In genomic region chr22:37484115-37485005, GRCh38 we compare ENCODE assay signal across 8 cellular contexts. TPM values are rescaled to one million over a fixed set of nuclear protein-coding genes. Genes with fewer than 3 reads are reported as not detected.
DNase-seq lines count a peak whose midpoint lies in the region; TF ChIP-seq lines count a peak whose summit lies in the region.

No MANE protein-coding gene starts in this region.

- POLR2A ChIA-PET in activated CD4-positive, alpha-beta T cell treated with anti-CD3 and anti-CD28 coated beads, Interleukin-2, amount 10 ng/mL, durations not matched to agents 7 days and 5 days (lab: Charles Lee), result interaction anchor here (0.6 kb wide), 1 partner anchor 708 kb away, joined by 3 read pairs; the partner anchor contains the start of gene IFT27
- POLR2A ChIA-PET in PC-9 (lab: Charles Lee; ENCODE audit: unreplicated experiment), result no interaction called here

- peak overlapping the region; percentile 93 for H3K27ac Mint-ChIP-seq in activated CD4-positive, alpha-beta T cell treated with anti-CD3 and anti-CD28 coated beads, Interleukin-2, amount 10 ng/mL, durations not matched to agents 7 days and 5 days

- H3K36me3 Mint-ChIP-seq in activated CD4-positive, alpha-beta T cell treated with anti-CD3 and anti-CD28 coated beads, Interleukin-2, amount 10 ng/mL, durations not matched to agents 7 days and 5 days (ENCODE audit: low read depth), result peaks cover 39% of the 10 kb centered on the region

- no TSS peak for BruUV-seq in PC-9 (replicated peaks; lab: Mats Ljungman, UMichigan)

- no peak overlapping the region for H3K27ac ChIP-seq in tibial artery
- H3K27ac ChIP-seq in PC-9, result no peak overlapping the region
- H3K27ac ChIP-seq in ovary, result no peak overlapping the region

- no peaks in the 10 kb centered on the region for H3K9me2 ChIP-seq in PC-9 (ENCODE audit: insufficient read depth)

- H3K27me3 ChIP-seq in tibial artery, result peaks cover 0 to 86% of the 10 kb centered on the region in 2 donors
- H3K27me3 ChIP-seq in PC-9 (ENCODE audit: insufficient read depth, low read depth), result no peaks in the 10 kb centered on the region
- H3K27me3 ChIP-seq in ovary, result no peaks in the 10 kb centered on the region

- no peaks in the 10 kb centered on the region for H4K20me1 ChIP-seq in PC-9 (ENCODE audit: insufficient read depth)

- H3K36me3 ChIP-seq in tibial artery (no peaks in the 10 kb centered on the region), PC-9 (ENCODE audit: low read depth) (no peaks in the 10 kb centered on the region), ovary (no peaks in the 10 kb centered on the region)

- no peak for TF ChIP-seq POLR2A in ovary (IDR thresholded peaks at IDR 0.05)

- TF ChIP-seq EP300 in ovary (IDR thresholded peaks at IDR 0.05), result no peak

- no peak overlapping the region for H2AFZ ChIP-seq in PC-9

- WGBS in ovary, 3 donors, result 52 to 71% (median 68%) methylated on average over 34 to 35 of the region's 35 CpGs

- H3F3A ChIP-seq in PC-9 (ENCODE audit: insufficient read depth, low read depth), result peaks cover 20% of the 10 kb centered on the region; the same call in 1 of the 2 replicates

- intact Hi-C loops in tibial artery (cut with DNase I; ENCODE audit: low total_unique reads), result no loop called here
- intact Hi-C loops in PC-9 (cut with micrococcal nuclease; ENCODE audit: unreplicated experiment), result no loop called here
- intact Hi-C loops in ovary (cut with DNase I), result loop anchor here in 1 of 4 donors (10.0 kb wide), 1 partner anchor 170 kb away; no protein-coding TSS in a partner anchor

- CTCF ChIA-PET in activated CD4-positive, alpha-beta T cell treated with anti-CD3 and anti-CD28 coated beads, Interleukin-2, amount 10 ng/mL, durations not matched to agents 7 days and 5 days (lab: Charles Lee), result interaction anchor here (0.5 to 3.4 kb wide), 4 partner anchors 12 to 291 kb away, joined by 3 to 14 read pairs (median 8); no protein-coding TSS in a partner anchor
- CTCF ChIA-PET in PC-9 (lab: Charles Lee), result no interaction called here

- H3K4me3 ChIP-seq in tibial artery, result peak overlapping the region; percentile 41 to 46
- no peak overlapping the region for H3K4me3 ChIP-seq in PC-9
- H3K4me3 ChIP-seq in ovary, result no peak overlapping the region

- H3K79me2 ChIP-seq in PC-9 (ENCODE audit: low read depth), result no peaks in the 10 kb centered on the region

- no peaks in the 10 kb centered on the region for H3K9me3 ChIP-seq in tibial artery
- H3K9me3 ChIP-seq in PC-9 (ENCODE audit: insufficient read depth, low read depth), result no peaks in the 10 kb centered on the region
- no peaks in the 10 kb centered on the region for H3K9me3 ChIP-seq in ovary

- H3K9me3 Mint-ChIP-seq in activated CD4-positive, alpha-beta T cell treated with anti-CD3 and anti-CD28 coated beads, Interleukin-2, amount 10 ng/mL, durations not matched to agents 7 days and 5 days, result no peaks in the 10 kb centered on the region

- peak overlapping the region; percentile 88 for H3K4me3 Mint-ChIP-seq in activated CD4-positive, alpha-beta T cell treated with anti-CD3 and anti-CD28 coated beads, Interleukin-2, amount 10 ng/mL, durations not matched to agents 7 days and 5 days

- no peak for TF ChIP-seq CTCF in tibial artery (IDR thresholded peaks at IDR 0.05)
- no peak for TF ChIP-seq CTCF in PC-9 (conservative IDR thresholded peaks at IDR 0.05)
- no peak for TF ChIP-seq CTCF in ovary (IDR thresholded peaks at IDR 0.05)

- H3K4me1 ChIP-seq in tibial artery (peaks cover 0 to 22% (median 13%) of the 10 kb centered on the region in 4 donors), PC-9 (replicated peaks; ENCODE audit: insufficient read depth) (no peaks in the 10 kb centered on the region), ovary (ENCODE audit: insufficient read depth) (no peaks in the 10 kb centered on the region)

- peak; percentile 97 for DNase-seq in CMK (ENCODE audit: low read depth)
- DNase-seq in HUDEP-2 (lab: John Stamatoyannopoulos, UW; ENCODE audit: unreplicated experiment in 76 of 76), result peak in 64 of 76 experiments; percentile 12 to 75 (median 49)
- peak; percentile 90 for DNase-seq in activated CD4-positive, alpha-beta T cell treated with anti-CD3 and anti-CD28 coated beads, Interleukin-2, amount 10 ng/mL, durations not matched to agents 7 days and 5 days
- DNase-seq in effector CD8-positive, alpha-beta T cell (lab: John Stamatoyannopoulos, UW), result peak; percentile 56
- peak; percentile 71 for DNase-seq in pons (ENCODE audit: low spot score)
- peak; percentile 77 to 85 for DNase-seq in tibial artery
- no peak for DNase-seq in PC-9
- no peak for DNase-seq in ovary

- H3K27me3 Mint-ChIP-seq in activated CD4-positive, alpha-beta T cell treated with anti-CD3 and anti-CD28 coated beads, Interleukin-2, amount 10 ng/mL, durations not matched to agents 7 days and 5 days, result no peaks in the 10 kb centered on the region

- peaks cover 59% of the 10 kb centered on the region for H3K4me1 Mint-ChIP-seq in activated CD4-positive, alpha-beta T cell treated with anti-CD3 and anti-CD28 coated beads, Interleukin-2, amount 10 ng/mL, durations not matched to agents 7 days and 5 days

- no peak overlapping the region for H3K4me2 ChIP-seq in PC-9

RNA-seq across cellular contexts. Expression of gene MFNG, which starts 1.8 kb away (rescaled TPM):
- total RNA-seq in activated CD4-positive, alpha-beta T cell treated with anti-CD3 and anti-CD28 coated beads, Interleukin-2, amount 10 ng/mL, durations not matched to agents 7 days and 5 days, result 100 to 1,000 TPM; 218 to 219 TPM
- 26.0 and 28.1 TPM in 2 replicates for total RNA-seq in PC-9 (2021)
- total RNA-seq in ovary, result 10 to 100 TPM in 1 of 7 donors, 1 to 10 TPM in 6; 4.4 to 11.1 (median 7.1) TPM
- 1 to 10 TPM; 4.7 to 7.1 TPM for polyA plus RNA-seq in ovary

RNA-seq across cellular contexts. Expression of gene CARD10, which starts 34.9 kb away (rescaled TPM):
- total RNA-seq in activated CD4-positive, alpha-beta T cell treated with anti-CD3 and anti-CD28 coated beads, Interleukin-2, amount 10 ng/mL, durations not matched to agents 7 days and 5 days, result not detected
- total RNA-seq in PC-9 (2021) (63.9 and 76.7 TPM in 2 replicates), ovary (10 to 100 TPM in 4 of 7 donors, 1 to 10 TPM in 3; 4.8 to 13.6 (median 10.1) TPM)
- 1 to 10 TPM in 1 of 2 donors, under 1 TPM in 1; 0.72 to 7.9 TPM for polyA plus RNA-seq in ovary

RNA-seq across cellular contexts. Expression of gene ELFN2, which starts 57.1 kb away (rescaled TPM):
- total RNA-seq in activated CD4-positive, alpha-beta T cell treated with anti-CD3 and anti-CD28 coated beads, Interleukin-2, amount 10 ng/mL, durations not matched to agents 7 days and 5 days, result under 1 TPM; 0.10 to 0.23 TPM
- 30.8 and 36.6 TPM in 2 replicates for total RNA-seq in PC-9 (2021)
- total RNA-seq in ovary, result under 1 TPM in 2 of 7 donors, not detected in 5; 0.02 to 0.03 TPM
- under 1 TPM; 0.01 to 0.05 TPM for polyA plus RNA-seq in ovary

Comparison
In these comparisons a context has a peak if more than half of its experiments do, and no peak if none do; other contexts are left out.
1. DNase-seq: peak in CMK (single experiment), HUDEP-2 (64 of 76), activated CD4-positive, alpha-beta T cell treated with anti-CD3 and anti-CD28 coated beads, Interleukin-2, amount 10 ng/mL, durations not matched to agents 7 days and 5 days (single experiment), effector CD8-positive, alpha-beta T cell (single experiment), pons (single experiment) and tibial artery (2 of 2); none in PC-9 (0 of 2) and ovary (0 of 5).
2. H3K4me3 ChIP-seq: peak in tibial artery (2 of 2); none in PC-9 (single experiment) and ovary (single experiment).
3. RNA of gene CARD10, which starts 34.9 kb away (total RNA-seq): 63.9 to 76.7 TPM in PC-9 and 4.8 to 13.6 TPM in ovary; not detected in activated CD4-positive, alpha-beta T cell treated with anti-CD3 and anti-CD28 coated beads, Interleukin-2, amount 10 ng/mL, durations not matched to agents 7 days and 5 days; every median in the first group is over 4 times any median in the second.
4. RNA of gene ELFN2, which starts 57.1 kb away (total RNA-seq): 30.8 to 36.6 TPM in PC-9; 0.10 to 0.23 TPM in activated CD4-positive, alpha-beta T cell treated with anti-CD3 and anti-CD28 coated beads, Interleukin-2, amount 10 ng/mL, durations not matched to agents 7 days and 5 days and 0.02 to 0.03 TPM in ovary; every median in the first group is over 10 times any median in the second.